ENCODE assay signal across 8 cellular contexts in the genomic region with DNA sequence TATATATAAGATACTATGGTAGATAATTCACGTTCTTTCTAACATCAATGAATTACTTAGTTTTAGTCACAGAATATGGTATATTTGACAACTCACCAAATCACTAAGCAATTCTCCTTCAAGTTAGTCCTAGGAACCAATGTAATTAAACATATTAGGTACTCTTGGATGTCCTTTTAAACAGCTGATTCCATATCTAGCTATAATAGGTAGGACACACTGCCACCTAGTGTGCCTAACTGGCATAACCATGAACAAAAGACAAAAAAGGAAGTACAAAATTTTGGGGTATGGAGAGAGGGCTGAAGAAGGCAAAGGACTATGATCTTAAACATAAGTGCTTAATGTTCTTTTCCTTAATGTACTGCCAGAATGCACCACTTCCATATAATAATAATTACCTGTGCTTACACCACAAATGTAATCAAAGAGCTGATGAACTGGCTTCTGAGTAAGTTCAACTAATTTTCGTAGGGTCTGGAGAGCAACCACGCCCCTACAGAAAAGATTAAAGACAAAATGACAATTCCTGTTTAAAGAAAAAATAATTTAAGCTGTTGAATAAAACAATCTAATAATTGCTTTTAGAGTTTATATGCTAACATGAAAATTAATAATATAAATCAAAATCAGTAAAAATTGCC. TPM values are rescaled to one million over a fixed set of nuclear protein-coding genes. Genes with fewer than 3 reads are reported as not detected.
DNase-seq lines count a peak whose midpoint lies in the region; ATAC-seq, FAIRE-seq and TF ChIP-seq lines count a peak whose summit lies in the region.

No MANE protein-coding gene starts in this region.

- H3K27ac ChIP-seq in brain microvascular endothelial cell (no peak overlapping the region), kidney (ENCODE audit: low read depth in 2 of 2, low read length in 2 of 2) (no peak overlapping the region)

- TF ChIP-seq CTCF in brain microvascular endothelial cell (IDR thresholded peaks at IDR 0.05; ENCODE audit: low read depth, low read length, missing control alignments) (peak; percentile 68), kidney (IDR thresholded peaks at IDR 0.05; ENCODE audit: borderline replicate concordance, extremely low read depth, insufficient read depth) (peak; percentile 86)

- DNase-seq in H7 (peak; percentile 47), NAMALWA (ENCODE audit: low spot score) (peak; percentile 94), SK-MEL-5 (ENCODE audit: low read depth, low spot score) (peak; percentile 85), brain microvascular endothelial cell (peak; percentile 60), kidney (no peak)
- DNase-seq in stimulated activated CD4-positive, alpha-beta T cell treated with anti-CD3 and anti-CD28 coated beads, Interleukin-4, amount 100 ng/mL, for 48 hours (ENCODE audit: low read depth in 2 of 2) = peak; percentile 12 to 29

- H3K4me1 ChIP-seq in kidney (ENCODE audit: control insufficient read depth in 1 of 2, insufficient read depth in 1 of 2, low read depth in 1 of 2, low read length in 2 of 2) = no peaks in the 10 kb centered on the region

- no peak for ATAC-seq in HG03025 (IDR thresholded peaks at IDR 0.05; ENCODE audit: low FRiP score, unreplicated experiment)

- no peak overlapping the region for H3K9ac ChIP-seq in kidney (ENCODE audit: low read length in 2 of 2)

- H3K4me3 ChIP-seq in H7 (ENCODE audit: insufficient read depth, low read depth, low read length) (no peak overlapping the region), brain microvascular endothelial cell (ENCODE audit: low read depth, low read length) (no peak overlapping the region), kidney (ENCODE audit: low read length in 2 of 2) (no peak overlapping the region)

- H3K9me3 ChIP-seq in kidney (ENCODE audit: control insufficient read depth in 1 of 2, low read length in 2 of 2) = no peaks in the 10 kb centered on the region

- in situ Hi-C loops in SK-MEL-5 (cut with HindIII; ENCODE audit: low pct_unique_long_range_greater_than_20kb, low sequenced_read_pairs) (loop anchor here (10.0 kb wide), 1 partner anchor 312 kb away; no protein-coding TSS in a partner anchor), brain microvascular endothelial cell (cut with HindIII; ENCODE audit: low pct_ligation_motif_present, low sequenced_read_pairs) (no loop called here)

- H3K36me3 ChIP-seq in H7 (replicated peaks; ENCODE audit: control insufficient read depth, insufficient read depth, low read length) (no peaks in the 10 kb centered on the region), brain microvascular endothelial cell (replicated peaks) (peaks cover 12% of the 10 kb centered on the region), kidney (ENCODE audit: control insufficient read depth in 1 of 2, insufficient read depth in 2 of 2, low read length in 2 of 2) (peaks cover 12 to 17% of the 10 kb centered on the region in 2 donors)

- intact Hi-C loops in kidney (cut with DNase I) = no loop called here

- peak; percentile 95 for FAIRE-seq in G401.6 (lab: Jason Lieb, UNC)
- FAIRE-seq in kidney (lab: Jason Lieb, UNC) = peak; percentile 72

- no peaks in the 10 kb centered on the region for H3K27me3 ChIP-seq in H7 (ENCODE audit: control insufficient read depth, insufficient read depth, low read length)
- H3K27me3 ChIP-seq in brain microvascular endothelial cell (replicated peaks) = no peaks in the 10 kb centered on the region

RNA-seq across cellular contexts. Expression of a gene that starts 28.7 kb away (rescaled TPM):
- total RNA-seq in H7 (2014; rRNA removed; shearing (Covaris generic)) = 15.1 and 16.4 TPM in 2 replicates
- 47.3 and 51.2 TPM in 2 replicates for total RNA-seq in SK-MEL-5 (2014; rRNA removed; shearing (Covaris generic))
- 27.7 and 30.7 TPM in 2 replicates for polyA plus RNA-seq in SK-MEL-5 (2015; cell fraction: cytosol; rRNA removed)
- 19.7 and 19.9 TPM in 2 replicates for polyA plus RNA-seq in SK-MEL-5 (2015; cell fraction: nucleus; rRNA removed)
- total RNA-seq in kidney = 33.9 TPM
- polyA plus RNA-seq in kidney (ENCODE audit: insufficient read depth, low read depth, low replicate concordance) = 17.7 TPM

RNA-seq across cellular contexts. Expression of a gene that starts 41.0 kb away (rescaled TPM):
- 0.38 and 1.8 TPM in 2 replicates for total RNA-seq in H7 (2014; rRNA removed; shearing (Covaris generic))
- total RNA-seq in SK-MEL-5 (2014; rRNA removed; shearing (Covaris generic)) = 19.2 and 22.8 TPM in 2 replicates
- 30.0 and 42.4 TPM in 2 replicates for polyA plus RNA-seq in SK-MEL-5 (2015; cell fraction: cytosol; rRNA removed)
- polyA plus RNA-seq in SK-MEL-5 (2015; cell fraction: nucleus; rRNA removed) = 35.5 and 45.5 TPM in 2 replicates
- total RNA-seq in kidney = 20.6 TPM
- polyA plus RNA-seq in kidney (ENCODE audit: insufficient read depth, low read depth, low replicate concordance) = 16.8 TPM
